ENCODE assay signal across 9 cellular contexts in the genomic region with DNA sequence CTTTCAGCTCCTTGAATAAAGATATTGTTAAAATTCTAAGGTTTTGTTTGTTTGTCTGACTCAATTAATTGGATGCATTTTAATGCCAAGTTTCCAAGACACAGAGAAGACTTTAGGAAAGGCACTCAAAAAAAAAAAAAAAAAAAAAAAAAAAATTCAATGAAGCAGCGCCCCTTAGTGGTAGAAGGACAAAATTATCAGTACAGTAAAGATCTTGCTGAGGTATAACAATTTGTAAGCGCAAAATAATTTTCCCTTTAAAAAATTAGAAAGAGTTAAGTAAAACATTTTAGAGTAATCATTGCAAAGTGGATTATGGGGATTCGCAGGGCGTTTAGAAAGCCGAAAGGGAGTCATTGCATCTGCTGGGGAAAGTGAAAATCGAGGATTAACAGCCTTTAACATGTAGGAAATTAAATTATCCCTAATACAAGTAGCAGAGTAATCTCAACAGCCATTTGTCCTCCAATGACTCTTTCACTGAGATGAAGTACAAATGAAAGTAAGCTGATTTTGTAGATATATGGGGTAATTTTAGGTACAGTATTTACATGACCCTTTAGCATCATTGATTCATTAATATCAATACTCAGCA. TPM values are rescaled to one million over a fixed set of nuclear protein-coding genes. Genes with fewer than 3 reads are reported as not detected.
DNase-seq lines count a peak whose midpoint lies in the region; ATAC-seq and TF ChIP-seq lines count a peak whose summit lies in the region.
"Had no signal": no experiment of that assay in that cellular context is flagged by ENCODE, and none has a peak within 500 bp of the region (broad histone marks: within the 10 kb centered on the region; RNA-seq: fewer than 3 reads in every experiment).

No MANE protein-coding gene starts in this region.

- DNase-seq in ACHN, result peak; percentile 40
- peak; percentile 39 for DNase-seq in OCI-M1 (lab: John Stamatoyannopoulos, UW)
- peak; percentile 18 for DNase-seq in epithelial cell of esophagus (ENCODE audit: low read depth)
- DNase-seq in psoas muscle, result no peak

- H3K4me3 ChIP-seq in epithelial cell of esophagus (ENCODE audit: low read length) (no peak overlapping the region), psoas muscle (no peak overlapping the region)
- H3K4me3 ChIP-seq: HAP-1 had no signal

- intact Hi-C loops in psoas muscle (cut with DNase I), result loop anchor here (5.0 to 10.0 kb wide), 5 partner anchors 35 to 653 kb away; partner anchors contain the start of gene MEGF11 (in 1 of the 2)

- 16 to 19% (median 16%) methylated on average over 6 of the region's 6 CpGs for WGBS in psoas muscle, 3 donors

- TF ChIP-seq CTCF in GM12874 (IDR thresholded peaks at IDR 0.05; ENCODE audit: insufficient read depth, low read depth, low read length) (peak; percentile 32; the same call in 1 of the 2 replicates), epithelial cell of esophagus (IDR thresholded peaks at IDR 0.05; ENCODE audit: insufficient read depth, low read depth, low read length, missing control alignments) (peak; percentile 47), psoas muscle (IDR thresholded peaks at IDR 0.05) (peak; percentile 61)

- ATAC-seq in psoas muscle, result peak in 1 of 4 donors; percentile 52
- no peak for ATAC-seq in HG03342 (IDR thresholded peaks at IDR 0.05; ENCODE audit: unreplicated experiment)
- no peak for ATAC-seq in HG02885 (IDR thresholded peaks at IDR 0.05; ENCODE audit: poor library complexity, unreplicated experiment)
- no peak for ATAC-seq in GM18870 (IDR thresholded peaks at IDR 0.05; ENCODE audit: unreplicated experiment)

- H3K27ac ChIP-seq in psoas muscle, result no peak overlapping the region

- no peaks in the 10 kb centered on the region for H3K36me3 ChIP-seq in psoas muscle (ENCODE audit: insufficient read depth in 1 of 2, low read depth in 1 of 2)
- H3K36me3 ChIP-seq: HAP-1 had no signal

- H3K27me3 ChIP-seq in psoas muscle (ENCODE audit: insufficient read depth in 3 of 3, low read length in 2 of 3), result no peaks in the 10 kb centered on the region

- H3K4me1 ChIP-seq in psoas muscle, result peaks cover 9% of the 10 kb centered on the region

- in situ Hi-C loops in ACHN (cut with HindIII; ENCODE audit: low pct_ligation_motif_present, low pct_unique_long_range_greater_than_20kb, low sequenced_read_pairs), result no loop called here

- H3K9me3 ChIP-seq in psoas muscle, result no peaks in the 10 kb centered on the region
- H3K9me3 ChIP-seq: HAP-1 had no signal

RNA-seq across cellular contexts. Expression of gene DIS3L, which starts 5.8 kb away (rescaled TPM):
- 10 to 100 TPM; 27.8 to 38.7 (median 34.9) TPM for total RNA-seq in psoas muscle
- polyA plus RNA-seq in psoas muscle, result 10 to 100 TPM; 11.0 to 41.5 (median 21.8) TPM

RNA-seq across cellular contexts. Expression of gene MEGF11, which starts 34.0 kb away (rescaled TPM):
- total RNA-seq in psoas muscle, result not detected
- under 1 TPM in 2 of 3 donors, not detected in 1; 0.04 to 0.05 TPM for polyA plus RNA-seq in psoas muscle

Comparison
In these comparisons a context has a peak if more than half of its experiments do, and no peak if none do; other contexts are left out.
1. DNase-seq: peak in ACHN (single experiment), OCI-M1 (single experiment) and epithelial cell of esophagus (single experiment); none in psoas muscle (0 of 2).
2. Peak in every context shown above with its lines, with median percentiles within 50 percentile points of each other: CTCF ChIP-seq.